25 cellular contexts compared by ENCODE assay signal in the genomic region with DNA sequence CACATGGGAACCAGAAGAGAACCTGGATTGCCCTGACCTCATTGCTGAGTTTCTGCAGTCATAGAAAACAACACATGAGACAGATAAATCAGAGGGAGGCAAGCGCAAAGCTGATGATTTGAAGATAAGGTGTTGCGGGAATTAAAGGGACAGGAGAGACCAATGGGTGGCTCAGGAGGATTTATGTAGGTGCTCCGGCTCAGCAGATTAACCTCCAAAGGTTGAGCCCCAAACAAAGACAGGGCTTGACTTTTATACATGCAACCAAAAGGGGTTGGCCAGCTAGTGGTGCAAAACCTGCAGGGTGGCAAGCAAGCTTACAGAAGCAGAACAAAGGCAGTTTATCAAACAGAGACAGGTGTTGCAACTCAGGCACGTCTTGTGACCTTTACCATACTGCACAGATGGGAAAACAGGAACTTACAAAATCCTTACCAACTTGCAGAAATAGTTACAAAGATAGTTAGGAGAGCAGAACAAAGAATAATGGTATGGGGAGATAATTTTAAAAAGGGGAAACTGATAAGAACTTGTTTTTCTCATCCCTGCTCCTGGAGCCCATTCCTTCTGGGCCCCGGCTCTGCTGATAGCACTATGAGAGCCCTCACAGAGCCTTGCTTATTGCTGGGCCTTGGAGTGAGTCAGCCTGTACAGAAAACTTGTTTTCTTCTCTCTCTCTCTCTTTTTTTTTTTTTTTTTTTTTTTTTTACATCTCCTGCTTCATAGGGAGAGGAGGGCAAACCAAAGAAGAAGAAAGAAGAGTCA.
A peak's percentile ranks its signal among the peaks of the same experiment; 100 is the strongest.
DNase-seq lines count a peak whose midpoint lies in the region; ATAC-seq and TF ChIP-seq lines count a peak whose summit lies in the region.
"Had no signal": no experiment of that assay in that cellular context is flagged by ENCODE, and none has a peak within 500 bp of the region (broad histone marks: within the 10 kb centered on the region; RNA-seq: fewer than 3 reads in every experiment).

No MANE protein-coding gene starts in this region.

- peak overlapping the region in 4 of 7 donors; percentile 37 to 61 (median 55) for H3K27ac Mint-ChIP-seq in CD14-positive monocyte
- H3K27ac Mint-ChIP-seq: activated CD8-positive, alpha-beta memory T cell treated with anti-CD3 and anti-CD28 coated beads, Interleukin-2, amount 10 ng/mL, durations not matched to agents 7 days and 5 days; activated naive CD8-positive, alpha-beta T cell; HFFc6; naive thymus-derived CD8-positive, alpha-beta T cell; stimulated activated effector memory CD8-positive, alpha-beta T cell treated with anti-CD3 and anti-CD28 coated beads, Interleukin-12 subunit alpha, Interleukin-12 subunit beta, amount 100 ng/mL, for 72 hours had no signal

- H3K4me1 Mint-ChIP-seq in CD14-positive monocyte: peaks cover 27% of the 10 kb centered on the region
- H3K4me1 Mint-ChIP-seq: activated CD8-positive, alpha-beta memory T cell treated with anti-CD3 and anti-CD28 coated beads, Interleukin-2, amount 10 ng/mL, durations not matched to agents 7 days and 5 days; IgD-negative memory B cell; naive thymus-derived CD8-positive, alpha-beta T cell; stimulated activated effector memory CD8-positive, alpha-beta T cell treated with anti-CD3 and anti-CD28 coated beads, Interleukin-12 subunit alpha, Interleukin-12 subunit beta, amount 100 ng/mL, for 72 hours had no signal

- DNase-seq in CD14-positive monocyte (ENCODE audit: low spot score) (peak; percentile 55), Kasumi-1 (lab: John Stamatoyannopoulos, UW) (peak; percentile 45 to 59), RPMI8226 (peak; percentile 59), hippocampal formation (lab: John Stamatoyannopoulos, UW) (no peak), NCI-H2196 (lab: John Stamatoyannopoulos, UW; ENCODE audit: unreplicated experiment) (no peak), NCI-H1436 treated with DMSO at 0.1 percent for 48 hours (lab: John Stamatoyannopoulos, UW) (no peak)
- DNase-seq: activated CD4-positive, alpha-beta T cell treated with anti-CD3 and anti-CD28 coated beads for 48 hours; activated CD8-positive, alpha-beta memory T cell treated with anti-CD3 and anti-CD28 coated beads, Interleukin-2, amount 10 ng/mL, durations not matched to agents 7 days and 5 days; C1 segment of cervical spinal cord; DMS 273 treated with DMSO at 0.1 percent for 48 hours; effector memory CD4-positive, alpha-beta T cell; esophagus squamous epithelium; HFFc6; left colon; mesendoderm; naive thymus-derived CD8-positive, alpha-beta T cell; NCI-H1105; NCI-H2171 treated with DMSO at 0.1 percent for 48 hours; NCI-H774; SK-N-SH had no signal

- peak; percentile 23 for ATAC-seq in esophagus mucosa
- no peak for ATAC-seq in GM21447 (IDR thresholded peaks at IDR 0.05; ENCODE audit: unreplicated experiment)
- ATAC-seq: activated CD8-positive, alpha-beta memory T cell treated with anti-CD3 and anti-CD28 coated beads, Interleukin-2, amount 10 ng/mL, durations not matched to agents 7 days and 5 days; left colon; naive thymus-derived CD8-positive, alpha-beta T cell; stimulated activated effector memory CD8-positive, alpha-beta T cell treated with anti-CD3 and anti-CD28 coated beads, Interleukin-12 subunit alpha, Interleukin-12 subunit beta, amount 100 ng/mL, for 72 hours had no signal

- no peak overlapping the region for H3K4me3 Mint-ChIP-seq in CD14-positive monocyte
- H3K4me3 Mint-ChIP-seq: activated CD8-positive, alpha-beta memory T cell treated with anti-CD3 and anti-CD28 coated beads, Interleukin-2, amount 10 ng/mL, durations not matched to agents 7 days and 5 days; activated naive CD8-positive, alpha-beta T cell; HFFc6; naive thymus-derived CD8-positive, alpha-beta T cell; stimulated activated effector memory CD8-positive, alpha-beta T cell treated with anti-CD3 and anti-CD28 coated beads, Interleukin-12 subunit alpha, Interleukin-12 subunit beta, amount 100 ng/mL, for 72 hours had no signal

- peaks cover 12 to 60% (median 28%) of the 10 kb centered on the region in 7 donors for H3K9me3 Mint-ChIP-seq in CD14-positive monocyte

- intact Hi-C loops in CD14-positive monocyte (cut with micrococcal nuclease): no loop called here

- TF ChIP-seq CTCF in CD14-positive monocyte (IDR thresholded peaks at IDR 0.05): no peak

- H3K27me3 Mint-ChIP-seq in CD14-positive monocyte (ENCODE audit: low read depth in 3 of 3): peaks cover 0 to 2% (median 2%) of the 10 kb centered on the region in 3 donors

- H3K36me3 Mint-ChIP-seq in CD14-positive monocyte: peaks cover 0 to 6% of the 10 kb centered on the region in 2 donors
- H3K36me3 Mint-ChIP-seq: stimulated activated effector memory CD8-positive, alpha-beta T cell treated with anti-CD3 and anti-CD28 coated beads, Interleukin-12 subunit alpha, Interleukin-12 subunit beta, amount 100 ng/mL, for 72 hours had no signal

Comparison
In these comparisons a context has a peak if more than half of its experiments do, and no peak if none do; other contexts are left out.
1. DNase-seq: peak in CD14-positive monocyte (single experiment), Kasumi-1 (2 of 2) and RPMI8226 (single experiment); none in hippocampal formation (0 of 2), NCI-H2196 (single experiment) and NCI-H1436 treated with DMSO at 0.1 percent for 48 hours (single experiment).